ENCODE assay signal across 29 cellular contexts in the genomic region with DNA sequence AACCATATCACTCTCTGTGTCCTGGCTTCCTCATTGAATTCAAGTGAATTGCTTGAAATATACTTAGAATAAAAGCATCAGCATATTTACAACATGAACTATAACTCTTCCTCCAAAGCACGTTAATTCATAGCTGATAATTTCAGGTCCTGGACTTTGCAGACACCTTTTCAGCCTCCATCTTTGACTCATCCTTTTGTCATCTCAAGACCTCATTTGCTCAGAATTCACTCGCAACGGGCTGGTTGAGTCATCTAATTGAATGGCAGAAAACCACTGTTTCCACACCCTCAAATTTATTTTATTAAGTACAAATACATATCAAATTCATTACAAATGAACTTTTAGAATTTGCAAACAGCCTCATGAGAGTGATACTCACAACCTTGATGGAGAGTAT.
A peak's percentile ranks its signal among the peaks of the same experiment; 100 is the strongest.
DNase-seq lines count a peak whose midpoint lies in the region; FAIRE-seq and TF ChIP-seq lines count a peak whose summit lies in the region.
"Had no signal": no experiment of that assay in that cellular context is flagged by ENCODE, and none has a peak within 500 bp of the region (broad histone marks: within the 10 kb centered on the region; RNA-seq: fewer than 3 reads in every experiment).

No MANE protein-coding gene starts in this region.

- H3K36me3 Mint-ChIP-seq in astrocyte (ENCODE audit: low read depth, unreplicated experiment), result no peaks in the 10 kb centered on the region
- H3K36me3 Mint-ChIP-seq: activated CD8-positive, alpha-beta memory T cell treated with anti-CD3 and anti-CD28 coated beads, Interleukin-2, amount 10 ng/mL, durations not matched to agents 7 days and 5 days; mesothelial cell of epicardium; type B pancreatic cell had no signal

- no peaks in the 10 kb centered on the region for H3K79me2 ChIP-seq in astrocyte (ENCODE audit: insufficient read depth, low read length)
- H3K79me2 ChIP-seq in smooth muscle cell (ENCODE audit: low read depth), result no peaks in the 10 kb centered on the region
- H3K79me2 ChIP-seq: parathyroid adenoma had no signal

- intact Hi-C loops in vagina (cut with DNase I), result no loop called here

- FAIRE-seq in astrocyte (lab: Jason Lieb, UNC), result no peak
- FAIRE-seq: GM12891, H1, small intestine had no signal

- H3K27me3 ChIP-seq in astrocyte (ENCODE audit: insufficient read depth, low read length), result no peaks in the 10 kb centered on the region
- peaks cover 2% of the 10 kb centered on the region for H3K27me3 ChIP-seq in smooth muscle cell (ENCODE audit: low read depth)
- no peaks in the 10 kb centered on the region for H3K27me3 ChIP-seq in vagina
- H3K27me3 ChIP-seq: BLaER1 treated with 17β-estradiol and CSF1 and Interleukin-3, amounts not matched to agents 10 nM and 100 nM; esophagus squamous epithelium; heart right ventricle had no signal

- H3K9ac ChIP-seq in astrocyte (ENCODE audit: low read length) (no peak overlapping the region), smooth muscle cell (ENCODE audit: low read depth) (no peak overlapping the region)
- H3K9ac ChIP-seq: BLaER1 treated with 17β-estradiol and CSF1 and Interleukin-3, amounts not matched to agents 10 nM and 100 nM; KMS-11; parathyroid adenoma had no signal

- H3K4me3 Mint-ChIP-seq in astrocyte (ENCODE audit: unreplicated experiment), result no peak overlapping the region
- H3K4me3 Mint-ChIP-seq: activated CD8-positive, alpha-beta memory T cell treated with anti-CD3 and anti-CD28 coated beads, Interleukin-2, amount 10 ng/mL, durations not matched to agents 7 days and 5 days; activated T-cell treated with anti-CD3 and anti-CD28 coated beads, Interleukin-2, amount 50 U/mL, for 4 hours; dendritic cell treated with granulocyte-macrophage colony-stimulating factor and Interleukin-4, amounts not matched to agents 40 ng/mL and 50 ng/mL, for 4 days; mesothelial cell of epicardium; type B pancreatic cell had no signal

- peaks cover 3% of the 10 kb centered on the region for H3K9me3 Mint-ChIP-seq in astrocyte (ENCODE audit: unreplicated experiment)

- H3K36me3 ChIP-seq in astrocyte (ENCODE audit: insufficient read depth, low read length) (no peaks in the 10 kb centered on the region), smooth muscle cell (ENCODE audit: low read depth) (no peaks in the 10 kb centered on the region), vagina (no peaks in the 10 kb centered on the region)
- H3K36me3 ChIP-seq: BLaER1 treated with 17β-estradiol and CSF1 and Interleukin-3, amounts not matched to agents 10 nM and 100 nM; esophagus squamous epithelium; heart right ventricle had no signal

- no peak overlapping the region for H3K4me3 ChIP-seq in astrocyte (ENCODE audit: insufficient read depth, low read depth, low read length)
- no peak overlapping the region for H3K4me3 ChIP-seq in smooth muscle cell
- H3K4me3 ChIP-seq in vagina, result no peak overlapping the region
- H3K4me3 ChIP-seq: BLaER1 treated with 17β-estradiol and CSF1 and Interleukin-3, amounts not matched to agents 10 nM and 100 nM; esophagus squamous epithelium; heart right ventricle; SK-N-MC had no signal

- H3K9me3 ChIP-seq in astrocyte (ENCODE audit: insufficient read depth, low read depth, low read length) (no peaks in the 10 kb centered on the region), smooth muscle cell (replicated peaks; ENCODE audit: low read depth) (no peaks in the 10 kb centered on the region), vagina (no peaks in the 10 kb centered on the region)

- H3K4me1 ChIP-seq in astrocyte (ENCODE audit: insufficient read depth, low read length), result no peaks in the 10 kb centered on the region
- no peaks in the 10 kb centered on the region for H3K4me1 ChIP-seq in smooth muscle cell (ENCODE audit: low read depth)
- H3K4me1 ChIP-seq in vagina, result no peaks in the 10 kb centered on the region
- H3K4me1 ChIP-seq: BLaER1 treated with 17β-estradiol and CSF1 and Interleukin-3, amounts not matched to agents 10 nM and 100 nM; heart right ventricle; parathyroid adenoma had no signal

- H3K27ac ChIP-seq in astrocyte (ENCODE audit: low read depth, low read length), result no peak overlapping the region
- H3K27ac ChIP-seq in smooth muscle cell (ENCODE audit: low read depth), result peak overlapping the region; percentile 43
- H3K27ac ChIP-seq in vagina, result no peak overlapping the region
- H3K27ac ChIP-seq: BLaER1 treated with 17β-estradiol and CSF1 and Interleukin-3, amounts not matched to agents 10 nM and 100 nM; esophagus squamous epithelium; heart right ventricle; KMS-11; parathyroid adenoma; SK-N-MC had no signal

- H3K27me3 Mint-ChIP-seq in astrocyte (ENCODE audit: low read depth, unreplicated experiment), result no peaks in the 10 kb centered on the region
- H3K27me3 Mint-ChIP-seq: dendritic cell treated with granulocyte-macrophage colony-stimulating factor and Interleukin-4, amounts not matched to agents 40 ng/mL and 50 ng/mL, for 4 days; type B pancreatic cell had no signal

- H3K27ac Mint-ChIP-seq in astrocyte (ENCODE audit: unreplicated experiment), result no peak overlapping the region
- H3K27ac Mint-ChIP-seq: activated CD8-positive, alpha-beta memory T cell treated with anti-CD3 and anti-CD28 coated beads, Interleukin-2, amount 10 ng/mL, durations not matched to agents 7 days and 5 days; dendritic cell treated with granulocyte-macrophage colony-stimulating factor and Interleukin-4, amounts not matched to agents 40 ng/mL and 50 ng/mL, for 4 days; mesothelial cell of epicardium; type B pancreatic cell had no signal

- 41% methylated on average over 3 of the region's 3 CpGs for WGBS in smooth muscle cell (ENCODE audit: low lambda C conversion rate)

- H4K20me1 ChIP-seq in astrocyte (ENCODE audit: insufficient read depth, low read length) (no peaks in the 10 kb centered on the region), smooth muscle cell (ENCODE audit: low read depth) (no peaks in the 10 kb centered on the region)
- H4K20me1 ChIP-seq: BLaER1 treated with 17β-estradiol and CSF1 and Interleukin-3, amounts not matched to agents 10 nM and 100 nM had no signal

- no peak overlapping the region for H3K4me2 ChIP-seq in astrocyte (ENCODE audit: low read length)
- H3K4me2 ChIP-seq in smooth muscle cell, result no peak overlapping the region
- H3K4me2 ChIP-seq: BLaER1 treated with 17β-estradiol and CSF1 and Interleukin-3, amounts not matched to agents 10 nM and 100 nM; KMS-11 had no signal

- H3F3A ChIP-seq in smooth muscle cell (ENCODE audit: low read depth), result no peaks in the 10 kb centered on the region

- peaks cover 5% of the 10 kb centered on the region for H3K4me1 Mint-ChIP-seq in astrocyte (ENCODE audit: low read depth, unreplicated experiment)
- H3K4me1 Mint-ChIP-seq: activated CD8-positive, alpha-beta memory T cell treated with anti-CD3 and anti-CD28 coated beads, Interleukin-2, amount 10 ng/mL, durations not matched to agents 7 days and 5 days had no signal

- H2AFZ ChIP-seq in astrocyte (ENCODE audit: low read depth, low read length), result no peak overlapping the region
- H2AFZ ChIP-seq in smooth muscle cell (ENCODE audit: low read depth), result no peak overlapping the region
- H2AFZ ChIP-seq: parathyroid adenoma had no signal

- TF ChIP-seq POLR2A in vagina (IDR thresholded peaks at IDR 0.05), result no peak

- TF ChIP-seq CTCF in astrocyte (IDR thresholded peaks at IDR 0.05; ENCODE audit: insufficient read depth, low read depth, low read length) (no peak), smooth muscle cell (IDR thresholded peaks at IDR 0.05; ENCODE audit: borderline replicate concordance, insufficient read depth, poor library complexity, severe bottlenecking) (no peak), vagina (IDR thresholded peaks at IDR 0.05) (no peak)

- peak; percentile 15 for DNase-seq in stimulated activated CD4-positive, alpha-beta T cell treated with anti-CD3 and anti-CD28 coated beads, Interleukin-1b, Interleukin-23, amount 100 ng/mL, for 48 hours
- DNase-seq in stimulated activated CD4-positive, alpha-beta T cell treated with anti-CD3 and anti-CD28 coated beads, Interleukin-2, amount 100 ng/mL, for 48 hours, result no peak
- peak; percentile 70 for DNase-seq in NCI-H226
- peak; percentile 14 for DNase-seq in astrocyte (ENCODE audit: low read depth)
- DNase-seq in smooth muscle cell (lab: John Stamatoyannopoulos, UW; ENCODE audit: unreplicated experiment), result no peak
- no peak for DNase-seq in vagina (ENCODE audit: extremely low spot score in 2 of 2)
- DNase-seq in NCI-H146 (lab: John Stamatoyannopoulos, UW), result no peak
- DNase-seq in D341Med (ENCODE audit: low spot score), result no peak
- DNase-seq: activated CD4-positive, alpha-beta T cell treated with anti-CD3 and anti-CD28 coated beads for 4 hours; activated CD8-positive, alpha-beta memory T cell treated with anti-CD3 and anti-CD28 coated beads, Interleukin-2, amount 10 ng/mL, durations not matched to agents 7 days and 5 days; activated gamma-delta T cell treated with Interleukin-2 at 50 U/mL for 16 hours; activated T-cell treated with anti-CD3 and anti-CD28 coated beads, Interleukin-2, amount 50 U/mL, for 4 hours; DMS153; esophagus squamous epithelium; foreskin melanocyte; heart right ventricle; NCI-H1436 treated with DMSO at 0.1 percent for 48 hours; NCI-H446; NCI-H82; small intestine had no signal

Comparison
In these comparisons a context has a peak if more than half of its experiments do, and no peak if none do; other contexts are left out.
1. DNase-seq: peak in stimulated activated CD4-positive, alpha-beta T cell treated with anti-CD3 and anti-CD28 coated beads, Interleukin-1b, Interleukin-23, amount 100 ng/mL, for 48 hours (single experiment), NCI-H226 (single experiment) and astrocyte (single experiment); none in stimulated activated CD4-positive, alpha-beta T cell treated with anti-CD3 and anti-CD28 coated beads, Interleukin-2, amount 100 ng/mL, for 48 hours (0 of 2), smooth muscle cell (single experiment), vagina (0 of 2), NCI-H146 (single experiment) and D341Med (single experiment).